In genomic region chr1:174701565-174701964, GRCh38 we compare ENCODE assay signal across 11 cellular contexts.
"Had no signal": no experiment of that assay in that cellular context is flagged by ENCODE, and none has a peak within 500 bp of the region (broad histone marks: within the 10 kb centered on the region; RNA-seq: fewer than 3 reads in every experiment).

No MANE protein-coding gene starts in this region.

- H3K4me3 ChIP-seq: GM23248, HAP-1 had no signal

- H2AFZ ChIP-seq: GM23248 had no signal

- H3K9ac ChIP-seq: GM23248, KMS-11 had no signal

- H3K36me3 ChIP-seq: HAP-1 had no signal

- ATAC-seq: HCT116 had no signal

- H3K4me1 ChIP-seq: HAP-1 had no signal

- H3K9me3 Mint-ChIP-seq: HFFc6 had no signal

- H3K27ac ChIP-seq: GM23248, KMS-11 had no signal

- H3K9me3 ChIP-seq: HAP-1 had no signal

- DNase-seq: HFFc6, IMR-90, Karpas-422, KBM-7 had no signal

- FAIRE-seq: H1, H54, HTR-8/SVneo had no signal

- H3K4me3 Mint-ChIP-seq: HFFc6 had no signal

- H3K27ac Mint-ChIP-seq: HFFc6 had no signal

- H3K4me2 ChIP-seq: KMS-11 had no signal
